In genomic region chr14:51862171-51862838, GRCh38 we compare ENCODE assay signal across 8 cellular contexts. TPM values are rescaled to one million over a fixed set of nuclear protein-coding genes. Genes with fewer than 3 reads are reported as not detected.
A peak's percentile ranks its signal among the peaks of the same experiment; 100 is the strongest.
DNase-seq lines count a peak whose midpoint lies in the region; ATAC-seq and TF ChIP-seq lines count a peak whose summit lies in the region.

No MANE protein-coding gene starts in this region.

- H3K27ac ChIP-seq in breast epithelium (no peak overlapping the region), gastroesophageal sphincter (peak overlapping the region in 1 of 4 donors; percentile 1), transverse colon (peak overlapping the region; percentile 66 to 82 (median 75)), ovary (no peak overlapping the region)

- no peak for ATAC-seq in T-helper 17 cell
- ATAC-seq in gastroesophageal sphincter, result no peak
- ATAC-seq in GM21423 (IDR thresholded peaks at IDR 0.05; ENCODE audit: unreplicated experiment), result no peak

- no peak for TF ChIP-seq CTCF in breast epithelium (IDR thresholded peaks at IDR 0.05)
- TF ChIP-seq CTCF in MCF 10A (IDR thresholded peaks at IDR 0.05; ENCODE audit: unreplicated experiment), result no peak
- no peak for TF ChIP-seq CTCF in gastroesophageal sphincter (IDR thresholded peaks at IDR 0.05)
- no peak for TF ChIP-seq CTCF in transverse colon (IDR thresholded peaks at IDR 0.05)
- no peak for TF ChIP-seq CTCF in ovary (IDR thresholded peaks at IDR 0.05)

- no TSS peak for BruUV-seq in MCF 10A (replicated peaks; lab: Mats Ljungman, UMichigan)

- no peaks in the 10 kb centered on the region for H3K9me3 ChIP-seq in breast epithelium
- H3K9me3 ChIP-seq in T-helper 17 cell (ENCODE audit: control insufficient read depth, low read length, poor library complexity, severe bottlenecking), result no peaks in the 10 kb centered on the region
- H3K9me3 ChIP-seq in gastroesophageal sphincter, result no peaks in the 10 kb centered on the region
- no peaks in the 10 kb centered on the region for H3K9me3 ChIP-seq in transverse colon
- H3K9me3 ChIP-seq in ovary, result no peaks in the 10 kb centered on the region

- POLR2A ChIA-PET in MCF 10A (lab: Yijun Ruan, JAX), result interaction anchor here (0.7 kb wide), 1 partner anchor 54 kb away, joined by 3 read pairs; no protein-coding TSS in a partner anchor

- TF ChIP-seq POLR2A in breast epithelium (IDR thresholded peaks at IDR 0.05) (no peak), gastroesophageal sphincter (IDR thresholded peaks at IDR 0.05) (no peak), transverse colon (IDR thresholded peaks at IDR 0.05) (no peak), ovary (IDR thresholded peaks at IDR 0.05) (no peak)

- H3K4me1 Mint-ChIP-seq in MCF 10A (ENCODE audit: insufficient read depth, unreplicated experiment), result peaks cover 6% of the 10 kb centered on the region
- peaks cover 44% of the 10 kb centered on the region for H3K4me1 Mint-ChIP-seq in T-helper 17 cell

- H3K9me3 Mint-ChIP-seq in MCF 10A (ENCODE audit: unreplicated experiment), result peaks cover 4% of the 10 kb centered on the region

- no peaks in the 10 kb centered on the region for H3K27me3 Mint-ChIP-seq in MCF 10A (ENCODE audit: insufficient read depth, unreplicated experiment)
- H3K27me3 Mint-ChIP-seq in T-helper 17 cell, result no peaks in the 10 kb centered on the region

- no peaks in the 10 kb centered on the region for H3K4me1 ChIP-seq in breast epithelium
- H3K4me1 ChIP-seq in gastroesophageal sphincter, result peaks cover 3 to 21% (median 5%) of the 10 kb centered on the region in 3 donors
- H3K4me1 ChIP-seq in transverse colon, result peaks cover 0 to 28% (median 11%) of the 10 kb centered on the region in 4 donors
- peaks cover 9% of the 10 kb centered on the region for H3K4me1 ChIP-seq in ovary (ENCODE audit: insufficient read depth)

- H3K27me3 ChIP-seq in breast epithelium, result no peaks in the 10 kb centered on the region
- H3K27me3 ChIP-seq in gastroesophageal sphincter, result no peaks in the 10 kb centered on the region
- H3K27me3 ChIP-seq in transverse colon, result no peaks in the 10 kb centered on the region
- H3K27me3 ChIP-seq in ovary, result no peaks in the 10 kb centered on the region

- H3K27ac Mint-ChIP-seq in MCF 10A (ENCODE audit: low read depth, unreplicated experiment) (no peak overlapping the region), T-helper 17 cell (no peak overlapping the region)

- H3K4me3 ChIP-seq in breast epithelium, result peak overlapping the region; percentile 26 to 50 (median 50)
- peak overlapping the region; percentile 41 to 50 for H3K4me3 ChIP-seq in gastroesophageal sphincter
- peak overlapping the region in 3 of 4 donors; percentile 8 to 59 (median 43) for H3K4me3 ChIP-seq in transverse colon
- no peak overlapping the region for H3K4me3 ChIP-seq in ovary

- H3K36me3 Mint-ChIP-seq in MCF 10A (ENCODE audit: insufficient read depth, unreplicated experiment) (no peaks in the 10 kb centered on the region), T-helper 17 cell (ENCODE audit: low read depth) (no peaks in the 10 kb centered on the region)

- CTCF ChIA-PET in MCF 10A (lab: Yijun Ruan, JAX), result interaction anchor here (0.7 to 2.6 kb wide), 2 partner anchors 117 to 576 kb away, joined by 3 to 9 read pairs; no protein-coding TSS in a partner anchor

- no peak overlapping the region for H3K4me3 Mint-ChIP-seq in MCF 10A (ENCODE audit: unreplicated experiment)
- peak overlapping the region; percentile 97 for H3K4me3 Mint-ChIP-seq in T-helper 17 cell

- no peak for TF ChIP-seq EP300 in gastroesophageal sphincter (IDR thresholded peaks at IDR 0.05)
- no peak for TF ChIP-seq EP300 in transverse colon (IDR thresholded peaks at IDR 0.05; ENCODE audit: low read depth)
- TF ChIP-seq EP300 in ovary (IDR thresholded peaks at IDR 0.05), result no peak

- H3K36me3 ChIP-seq in breast epithelium, result no peaks in the 10 kb centered on the region
- H3K36me3 ChIP-seq in gastroesophageal sphincter, result no peaks in the 10 kb centered on the region
- no peaks in the 10 kb centered on the region for H3K36me3 ChIP-seq in transverse colon
- no peaks in the 10 kb centered on the region for H3K36me3 ChIP-seq in ovary

- in situ Hi-C loops in transverse colon (cut with MboI; ENCODE audit: low pct_ligation_motif_present in 1 of 4, low pct_unique_long_range_greater_than_20kb in 1 of 4, low sequenced_read_pairs in 3 of 4), result no loop called here

- DNase-seq in breast epithelium (ENCODE audit: low spot score in 2 of 2) (no peak), MCF 10A (ENCODE audit: unreplicated experiment) (no peak), T-helper 17 cell (no peak), transverse colon (no peak), ovary (no peak), NCI-H82 (lab: John Stamatoyannopoulos, UW) (no peak)

- intact Hi-C loops in breast epithelium (cut with DNase I; ENCODE audit: low total_unique reads), result no loop called here
- intact Hi-C loops in MCF 10A (cut with micrococcal nuclease), result no loop called here
- intact Hi-C loops in transverse colon (cut with DNase I; ENCODE audit: low total_unique reads), result no loop called here
- intact Hi-C loops in ovary (cut with DNase I), result no loop called here

- 47 to 77% methylated on average over 4 to 5 of the region's 5 CpGs for whole genome bisulfite sequencing in gastroesophageal sphincter (ENCODE audit: low coverage in 1 of 2), 2 donors
- 56 to 82% methylated on average over 4 to 5 of the region's 5 CpGs for whole genome bisulfite sequencing in transverse colon (ENCODE audit: low coverage in 1 of 2), 2 donors
- WGBS in ovary, 3 donors, result 41 to 62% (median 46%) methylated on average over 5 of the region's 5 CpGs

RNA-seq across cellular contexts. Expression of gene GNG2, which starts 1.9 kb away (rescaled TPM):
- total RNA-seq in breast epithelium (100 to 1,000 TPM in 1 of 3 donors, 10 to 100 TPM in 2; 12.1 to 106 (median 15.1) TPM), MCF 10A (2022) (0.28 and 0.64 TPM in 2 replicates), T-helper 17 cell (100 to 1,000 TPM; 194 to 208 TPM), gastroesophageal sphincter (10 to 100 TPM; 15.7 to 21.2 (median 17.8) TPM), transverse colon (10 to 100 TPM in 3 of 4 donors, 1 to 10 TPM in 1; 7.5 to 32.8 (median 14.2) TPM), ovary (10 to 100 TPM in 6 of 7 donors, 1 to 10 TPM in 1; 9.4 to 27.3 (median 11.4) TPM)
- polyA plus RNA-seq in ovary, result 10 to 100 TPM; 10.2 to 29.4 TPM

Comparison
In these comparisons a context has a peak if more than half of its experiments do, and no peak if none do; other contexts are left out.
1. H3K27ac ChIP-seq: peak in transverse colon (4 of 4); none in breast epithelium (0 of 2) and ovary (0 of 2).